Comparison of ENCODE assay signal across 13 cellular contexts in genomic region chr9:94169978-94170377, GRCh38.
A peak's percentile ranks its signal among the peaks of the same experiment; 100 is the strongest.
DNase-seq lines count a peak whose midpoint lies in the region; ATAC-seq and TF ChIP-seq lines count a peak whose summit lies in the region.
"Had no signal": no experiment of that assay in that cellular context is flagged by ENCODE, and none has a peak within 500 bp of the region (broad histone marks: within the 10 kb centered on the region; RNA-seq: fewer than 3 reads in every experiment).

No MANE protein-coding gene starts in this region.

- peak overlapping the region; percentile 69 for H3K27ac Mint-ChIP-seq in activated T-helper 17 cell treated with anti-CD3 and anti-CD28 coated beads, Interleukin-2, amount 50 U/mL, for 72 hours
- no peak overlapping the region for H3K27ac Mint-ChIP-seq in nephron progenitor cell

- no peak overlapping the region for H3K9ac ChIP-seq in iPS-20b (ENCODE audit: low read depth, low read length)

- H3K36me3 Mint-ChIP-seq in activated T-helper 17 cell treated with anti-CD3 and anti-CD28 coated beads, Interleukin-2, amount 50 U/mL, for 72 hours (ENCODE audit: low read depth): peaks cover 83% of the 10 kb centered on the region
- H3K36me3 Mint-ChIP-seq in nephron progenitor cell (ENCODE audit: low read depth): peaks cover 25% of the 10 kb centered on the region

- in situ Hi-C loops in transverse colon (cut with MboI; ENCODE audit: low pct_ligation_motif_present in 1 of 4, low pct_unique_long_range_greater_than_20kb in 1 of 4, low sequenced_read_pairs in 3 of 4): no loop called here

- H3K9me3 ChIP-seq in heart left ventricle: no peaks in the 10 kb centered on the region
- H3K9me3 ChIP-seq in iPS-20b (ENCODE audit: insufficient read depth, low read depth, low read length): no peaks in the 10 kb centered on the region
- H3K9me3 ChIP-seq in transverse colon: no peaks in the 10 kb centered on the region

- H3K4me3 Mint-ChIP-seq in activated T-helper 17 cell treated with anti-CD3 and anti-CD28 coated beads, Interleukin-2, amount 50 U/mL, for 72 hours: peak overlapping the region; percentile 99
- no peak overlapping the region for H3K4me3 Mint-ChIP-seq in nephron progenitor cell
- H3K4me3 Mint-ChIP-seq: CD14-positive monocyte had no signal

- H3K4me3 ChIP-seq in heart left ventricle: peak overlapping the region in 8 of 12 donors; percentile 64 to 89 (median 87)
- H3K4me3 ChIP-seq in iPS-20b (ENCODE audit: low read length): peak overlapping the region; percentile 90; the same call in 1 of the 2 replicates
- peak overlapping the region in 1 of 4 donors; percentile 0 for H3K4me3 ChIP-seq in transverse colon

- intact Hi-C loops in heart left ventricle (cut with DNase I): loop anchor here in 5 of 10 donors (1.0 to 10.0 kb wide), 6 partner anchors 11 to 138 kb away; partner anchors contain the start of gene PTPDC1 (in 1 of the 5)
- intact Hi-C loops in Right ventricle myocardium inferior (cut with DNase I): loop anchor here (5.0 kb wide), 2 partner anchors 42 to 88 kb away; partner anchors contain the start of gene PTPDC1
- intact Hi-C loops in transverse colon (cut with DNase I; ENCODE audit: low total_unique reads): no loop called here

- no peak for ATAC-seq in heart left ventricle
- no peak for ATAC-seq in Right ventricle myocardium inferior
- ATAC-seq in activated T-helper 17 cell treated with anti-CD3 and anti-CD28 coated beads, Interleukin-2, amount 50 U/mL, for 72 hours (replicated peaks): no peak

- H3K36me3 ChIP-seq in heart left ventricle: peaks cover 0 to 28% (median 15%) of the 10 kb centered on the region in 9 donors
- peaks cover 39% of the 10 kb centered on the region for H3K36me3 ChIP-seq in iPS-20b (ENCODE audit: insufficient read depth, low read depth, low read length)
- no peaks in the 10 kb centered on the region for H3K36me3 ChIP-seq in transverse colon

- H3K9me3 Mint-ChIP-seq in activated T-helper 17 cell treated with anti-CD3 and anti-CD28 coated beads, Interleukin-2, amount 50 U/mL, for 72 hours: no peaks in the 10 kb centered on the region
- H3K9me3 Mint-ChIP-seq in nephron progenitor cell: no peaks in the 10 kb centered on the region

- WGBS in heart left ventricle, 4 donors: 12 to 18% (median 15%) methylated on average over 1 of the region's 1 CpG
- 25 to 43% methylated on average over 1 of the region's 1 CpG for WGBS in transverse colon (ENCODE audit: low coverage in 1 of 2), 2 donors

- H3K27ac ChIP-seq in heart left ventricle: peak overlapping the region in 6 of 12 donors; percentile 18 to 100 (median 98)
- no peak overlapping the region for H3K27ac ChIP-seq in iPS-20b (ENCODE audit: low read length)
- H3K27ac ChIP-seq in transverse colon: peak overlapping the region; percentile 38 to 100 (median 100)
- H3K27ac ChIP-seq: HL-60 had no signal

- TF ChIP-seq EP300 in transverse colon (IDR thresholded peaks at IDR 0.05; ENCODE audit: low read depth): no peak

- H3K27me3 Mint-ChIP-seq in activated T-helper 17 cell treated with anti-CD3 and anti-CD28 coated beads, Interleukin-2, amount 50 U/mL, for 72 hours: no peaks in the 10 kb centered on the region
- no peaks in the 10 kb centered on the region for H3K27me3 Mint-ChIP-seq in nephron progenitor cell (ENCODE audit: low read depth, poor library complexity)

- peaks cover 38% of the 10 kb centered on the region for H3K4me1 Mint-ChIP-seq in activated T-helper 17 cell treated with anti-CD3 and anti-CD28 coated beads, Interleukin-2, amount 50 U/mL, for 72 hours
- peaks cover 52% of the 10 kb centered on the region for H3K4me1 Mint-ChIP-seq in nephron progenitor cell

- H3K27me3 ChIP-seq in heart left ventricle (no peaks in the 10 kb centered on the region), iPS-20b (ENCODE audit: insufficient read depth, low read length) (no peaks in the 10 kb centered on the region), transverse colon (no peaks in the 10 kb centered on the region)

- peaks cover 17 to 83% (median 74%) of the 10 kb centered on the region in 12 donors for H3K4me1 ChIP-seq in heart left ventricle
- H3K4me1 ChIP-seq in iPS-20b (ENCODE audit: insufficient read depth, low read length): peaks cover 24% of the 10 kb centered on the region
- H3K4me1 ChIP-seq in transverse colon: peaks cover 9 to 75% (median 70%) of the 10 kb centered on the region in 4 donors

- TF ChIP-seq CTCF in heart left ventricle (IDR thresholded peaks at IDR 0.05) (no peak), transverse colon (IDR thresholded peaks at IDR 0.05) (no peak), nephron progenitor cell (IDR thresholded peaks at IDR 0.05) (no peak)

- DNase-seq in heart left ventricle: no peak
- DNase-seq in Right ventricle myocardium inferior (ENCODE audit: missing footprints): no peak
- no peak for DNase-seq in transverse colon
- DNase-seq in AG08396 (ENCODE audit: low spot score): no peak
- no peak for DNase-seq in stimulated activated CD4-positive, alpha-beta T cell treated with anti-CD3 and anti-CD28 coated beads, Interleukin-1b, Interleukin-23, amount 100 ng/mL, for 48 hours
- no peak for DNase-seq in nephron progenitor cell
- DNase-seq: NCI-H2171; posterior cingulate gyrus; stimulated activated CD8-positive, alpha-beta memory T cell treated with anti-CD3 and anti-CD28 coated beads, Interleukin-4, amount 100 ng/mL, for 48 hours had no signal

- TF ChIP-seq POLR2A in heart left ventricle (IDR thresholded peaks at IDR 0.05): no peak
- TF ChIP-seq POLR2A in transverse colon (IDR thresholded peaks at IDR 0.05): no peak
